ENCODE assay signal across 5 cellular contexts in the genomic region with DNA sequence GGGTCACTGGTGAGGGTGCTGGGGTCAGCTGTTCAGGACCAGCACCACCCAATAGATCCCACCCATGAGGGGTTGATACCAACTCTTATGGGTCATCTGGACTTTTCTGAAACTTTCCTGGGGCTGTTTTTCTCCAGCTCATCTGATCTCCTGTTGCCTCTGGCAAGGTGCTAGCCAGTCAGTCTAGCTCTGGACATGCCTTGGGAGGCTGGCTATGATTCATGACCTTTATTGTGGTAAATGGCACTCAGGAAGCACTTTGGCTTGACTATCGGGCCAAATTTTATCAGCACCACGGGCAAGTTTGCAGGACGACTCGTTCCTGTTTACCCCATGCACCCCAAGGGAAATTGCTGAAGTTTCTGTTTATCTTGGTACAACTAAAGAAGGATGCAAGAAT. TPM values are rescaled to one million over a fixed set of nuclear protein-coding genes. Genes with fewer than 3 reads are reported as not detected.
"Had no signal": no experiment of that assay in that cellular context is flagged by ENCODE, and none has a peak within 500 bp of the region (broad histone marks: within the 10 kb centered on the region; RNA-seq: fewer than 3 reads in every experiment).

No MANE protein-coding gene starts in this region.

RNA-seq across cellular contexts. Expression of a gene that starts 21.3 kb away (rescaled TPM):
- total RNA-seq: HepG2, HT1080, IMR-90, SK-MEL-5 had no signal
- polyA plus RNA-seq: HepG2, IMR-90, SK-N-SH had no signal

RNA-seq across cellular contexts. Expression of a gene that starts 46.9 kb away (rescaled TPM):
- total RNA-seq: IMR-90, SK-MEL-5 had no signal
- polyA plus RNA-seq: IMR-90 had no signal
